ENCODE assay signal across 1 cellular context in genomic region chr7:119963654-119964053, GRCh38.
TF ChIP-seq lines count a peak whose summit lies in the region.

No MANE protein-coding gene starts in this region.

TF ChIP-seq in K562, 482 proteins besides CTCF, POLR2A, EP300 and RAD21 (continued from another document and continues in another):
- TF ChIP-seq ZNF655 (CRISPR knock-in tag; IDR thresholded peaks at IDR 0.05) = no peak
- peak; percentile 64 to 73 for TF ChIP-seq KDM1A (IDR thresholded peaks at IDR 0.05)
- TF ChIP-seq XRCC5 (IDR thresholded peaks at IDR 0.05; ENCODE audit: low read depth, low read length) = no peak
- TF ChIP-seq CBFA2T3 (IDR thresholded peaks at IDR 0.05) = peak; percentile 60; the same call in 1 of the 2 replicates
- no peak for TF ChIP-seq PYGO2 (tag; IDR thresholded peaks at IDR 0.05)
- TF ChIP-seq ZNF280A (IDR thresholded peaks at IDR 0.05; ENCODE audit: low read depth, partially characterized antibody) = no peak
- TF ChIP-seq ARNT (IDR thresholded peaks at IDR 0.05) = no peak
- TF ChIP-seq RBFOX2 (IDR thresholded peaks at IDR 0.05; ENCODE audit: low read depth, low read length) = no peak
- no peak for TF ChIP-seq UBTF (IDR thresholded peaks at IDR 0.05; ENCODE audit: borderline replicate concordance in 1 of 2, low read depth in 2 of 2, low read length in 2 of 2)
- TF ChIP-seq ZBTB49 (CRISPR knock-in tag; IDR thresholded peaks at IDR 0.05; ENCODE audit: borderline replicate concordance) = no peak
- TF ChIP-seq RCOR1 (IDR thresholded peaks at IDR 0.05; ENCODE audit: borderline replicate concordance in 1 of 2, low read depth in 2 of 2, low read length in 2 of 2) = peak in 1 of 2 experiments; percentile 36; a peak in 1 of 4 replicates
- TF ChIP-seq ZNF780A (CRISPR knock-in tag; IDR thresholded peaks at IDR 0.05) = no peak
- TF ChIP-seq ZBTB43 (CRISPR knock-in tag; IDR thresholded peaks at IDR 0.05) = no peak
- TF ChIP-seq ZFX (CRISPR knock-in tag; IDR thresholded peaks at IDR 0.05) = no peak
- TF ChIP-seq MTA2 (IDR thresholded peaks at IDR 0.05; ENCODE audit: low read depth) = no peak
- TF ChIP-seq GTF2F1 (IDR thresholded peaks at IDR 0.05; ENCODE audit: low read depth, low read length) = no peak
- no peak for TF ChIP-seq GTF2A2 (tag; IDR thresholded peaks at IDR 0.05)
- no peak for TF ChIP-seq E2F3 (CRISPR knock-in tag; IDR thresholded peaks at IDR 0.05)
- no peak for TF ChIP-seq ZBED1 (IDR thresholded peaks at IDR 0.05)
- no peak for TF ChIP-seq TBP (optimal IDR thresholded peaks at IDR 0.05; ENCODE audit: low read depth, low read length)
- no peak for TF ChIP-seq ZNF584 (CRISPR knock-in tag; IDR thresholded peaks at IDR 0.05; ENCODE audit: low read depth)
- no peak for TF ChIP-seq MLX (CRISPR knock-in tag; conservative IDR thresholded peaks at IDR 0.05)
- no peak for TF ChIP-seq NFE2L1 (tag; IDR thresholded peaks at IDR 0.05; ENCODE audit: borderline replicate concordance, low read depth)
- no peak for TF ChIP-seq TSHZ1 (CRISPR knock-in tag; IDR thresholded peaks at IDR 0.05)
- no peak for TF ChIP-seq ZNF431 (CRISPR knock-in tag; IDR thresholded peaks at IDR 0.05)
- no peak for TF ChIP-seq ZNF511 (CRISPR knock-in tag; IDR thresholded peaks at IDR 0.05)
- TF ChIP-seq ZNF384 (IDR thresholded peaks at IDR 0.05; ENCODE audit: low read depth, low read length) = no peak
- no peak for TF ChIP-seq MXI1 (IDR thresholded peaks at IDR 0.05; ENCODE audit: low read depth, low read length)
- no peak for TF ChIP-seq SMARCC2 (IDR thresholded peaks at IDR 0.05; ENCODE audit: low read depth)
- TF ChIP-seq KAT8 (IDR thresholded peaks at IDR 0.05; ENCODE audit: low read depth) = no peak
- TF ChIP-seq NFE2 (IDR thresholded peaks at IDR 0.05; ENCODE audit: low read depth) = peak; percentile 33; the same call in 1 of the 2 replicates
- no peak for TF ChIP-seq ARHGAP35 (IDR thresholded peaks at IDR 0.05; ENCODE audit: partially characterized antibody)
- TF ChIP-seq FOXA1 (IDR thresholded peaks at IDR 0.05; ENCODE audit: borderline replicate concordance) = no peak
- TF ChIP-seq BHLHE40 (IDR thresholded peaks at IDR 0.05; ENCODE audit: low read length) = no peak
- TF ChIP-seq RBBP5 (IDR thresholded peaks at IDR 0.05; ENCODE audit: borderline replicate concordance, insufficient read depth, low read length, poor library complexity, severe bottlenecking) = no peak
- no peak for TF ChIP-seq THRA (IDR thresholded peaks at IDR 0.05)
- TF ChIP-seq SMAD4 (CRISPR knock-in tag; conservative IDR thresholded peaks at IDR 0.05) = no peak
- TF ChIP-seq ZNF79 (CRISPR knock-in tag; IDR thresholded peaks at IDR 0.05; ENCODE audit: low read depth) = no peak
- TF ChIP-seq SMARCE1 (IDR thresholded peaks at IDR 0.05) = 0 out of 2 replicates have a peak, but pooled peaks have one; percentile 26
- no peak for TF ChIP-seq MED1 (CRISPR knock-in tag; IDR thresholded peaks at IDR 0.05; ENCODE audit: borderline replicate concordance)
- TF ChIP-seq SMARCA4 (IDR thresholded peaks at IDR 0.05) = peak; percentile 61
- no peak for TF ChIP-seq TSC22D4 (tag; IDR thresholded peaks at IDR 0.05)
- peak; percentile 64; the same call in 1 of the 2 replicates for TF ChIP-seq DPF2 (IDR thresholded peaks at IDR 0.05)
- no peak for TF ChIP-seq PTBP1 (IDR thresholded peaks at IDR 0.05; ENCODE audit: low read depth, low read length)
- 0 out of 2 replicates have a peak, but pooled peaks have one; percentile 62 for TF ChIP-seq MIER1 (IDR thresholded peaks at IDR 0.05; ENCODE audit: low read depth)
- no peak for TF ChIP-seq RBM15 (IDR thresholded peaks at IDR 0.05; ENCODE audit: insufficient read depth, low read length)
- TF ChIP-seq MEF2A (IDR thresholded peaks at IDR 0.05; ENCODE audit: control insufficient read depth, low read depth, low read length) = peak; percentile 78; the same call in 1 of the 2 replicates
- no peak for TF ChIP-seq SAP30 (IDR thresholded peaks at IDR 0.05; ENCODE audit: borderline replicate concordance, insufficient read depth, low read depth, low read length, poor library complexity, severe bottlenecking)
